Comparison of ENCODE assay signal across 9 cellular contexts in the genomic region with DNA sequence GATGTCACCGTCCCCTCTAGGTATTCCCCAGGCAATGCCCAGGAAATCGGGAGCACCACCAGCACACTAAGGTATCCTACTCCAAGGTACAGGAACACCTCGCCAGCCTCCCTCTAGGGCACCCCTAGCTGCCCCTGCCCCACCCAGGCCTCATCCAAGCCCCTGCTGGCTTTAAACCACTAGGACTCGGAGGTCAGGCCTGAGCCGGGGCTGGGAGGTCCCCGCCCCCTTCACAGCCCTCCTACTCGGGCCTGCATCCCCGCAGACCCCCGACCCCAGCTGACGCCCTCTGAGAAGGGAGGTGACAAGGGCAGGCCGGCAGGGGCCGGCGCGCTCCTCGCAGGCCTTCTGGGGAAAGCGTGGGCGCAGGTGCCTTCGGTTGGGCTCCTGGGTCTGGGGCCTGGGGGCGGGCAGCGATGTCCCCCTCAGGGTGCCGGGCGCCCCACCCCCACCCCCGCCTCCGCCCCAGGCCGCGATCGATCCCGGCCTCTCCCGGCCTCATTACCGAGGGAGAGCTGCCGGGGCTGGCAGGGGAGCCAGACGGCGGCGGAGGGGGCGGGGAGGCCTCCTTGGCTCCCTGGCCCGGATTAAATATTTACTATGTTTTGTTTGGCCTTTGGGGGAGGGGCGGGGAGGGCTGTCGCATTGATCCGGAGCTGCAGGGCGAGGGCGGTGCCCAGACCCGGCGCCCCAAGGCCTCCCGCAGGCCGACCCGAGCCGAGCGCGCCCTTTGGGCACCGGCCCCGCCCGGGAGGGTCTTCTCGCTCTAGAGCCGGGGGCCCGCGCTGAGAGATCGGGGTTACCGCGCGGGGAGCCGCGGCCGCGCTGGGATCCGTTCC. TPM values are rescaled to one million over a fixed set of nuclear protein-coding genes. Genes with fewer than 3 reads are reported as not detected.
DNase-seq lines count a peak whose midpoint lies in the region; ATAC-seq and TF ChIP-seq lines count a peak whose summit lies in the region.
"Had no signal": no experiment of that assay in that cellular context is flagged by ENCODE, and none has a peak within 500 bp of the region (broad histone marks: within the 10 kb centered on the region; RNA-seq: fewer than 3 reads in every experiment).

No MANE protein-coding gene starts in this region.

- H3K27ac ChIP-seq in HUES64 (ENCODE audit: low read depth, low read length) = no peak overlapping the region
- peak overlapping the region; percentile 91 to 94 (median 94) for H3K27ac ChIP-seq in body of pancreas
- peak overlapping the region; percentile 77 to 79 for H3K27ac ChIP-seq in testis

- H3K4me3 ChIP-seq in HUES64 (ENCODE audit: low read length) (peak overlapping the region; percentile 54), body of pancreas (peak overlapping the region in 1 of 2 donors; percentile 36), testis (peak overlapping the region; percentile 51 to 66)

- H3K9me3 ChIP-seq in HUES64 (ENCODE audit: insufficient read depth, low read depth, low read length) (no peaks in the 10 kb centered on the region), body of pancreas (no peaks in the 10 kb centered on the region), testis (no peaks in the 10 kb centered on the region)

- TF ChIP-seq CTCF in body of pancreas (IDR thresholded peaks at IDR 0.05) (peak in 1 of 7 experiments; percentile 19), testis (IDR thresholded peaks at IDR 0.05) (no peak)

- TF ChIP-seq POLR2A in body of pancreas (IDR thresholded peaks at IDR 0.05) (peak; percentile 66 to 74 (median 74)), testis (IDR thresholded peaks at IDR 0.05) (no peak)

- 3% methylated on average over 58 of the region's 65 CpGs for WGBS in HUES64
- WGBS in body of pancreas, 2 donors = 0 to 6% methylated on average over 9 to 46 of the region's 65 CpGs
- WGBS in testis, 2 donors = 11 to 40% methylated on average over 2 to 57 of the region's 65 CpGs

- peak; percentile 95 to 97 (median 96) for DNase-seq in body of pancreas
- peak; percentile 63 to 88 for DNase-seq in left colon
- peak; percentile 56 for DNase-seq in testis
- no peak for DNase-seq in DMS 273 treated with DMSO at 0.1 percent for 48 hours (lab: John Stamatoyannopoulos, UW)
- no peak for DNase-seq in activated T-cell treated with anti-CD3 and anti-CD28 coated beads, Interleukin-2, amount 50 U/mL, for 48 hours
- DNase-seq: hypothalamus, MV-4-11 had no signal

- H3K4me1 ChIP-seq in HUES64 (ENCODE audit: insufficient read depth, low read length) = peaks cover 21% of the 10 kb centered on the region
- peaks cover 61% of the 10 kb centered on the region for H3K4me1 ChIP-seq in body of pancreas
- H3K4me1 ChIP-seq in testis = peaks cover 57% of the 10 kb centered on the region

- H3K36me3 ChIP-seq in HUES64 (ENCODE audit: insufficient read depth, low read length) (no peaks in the 10 kb centered on the region), body of pancreas (replicated peaks in 1 of 2; ENCODE audit: insufficient read depth in 1 of 2, low read depth in 2 of 2) (no peaks in the 10 kb centered on the region), testis (ENCODE audit: low read depth, missing control alignments) (no peaks in the 10 kb centered on the region)

- ATAC-seq in body of pancreas = peak; percentile 86
- ATAC-seq in left colon = peak; percentile 82
- no peak for ATAC-seq in GM18511 (IDR thresholded peaks at IDR 0.05; ENCODE audit: unreplicated experiment)

- intact Hi-C loops in body of pancreas (cut with DNase I) = no loop called here
- intact Hi-C loops in left colon (cut with DNase I, micrococcal nuclease) = no loop called here
- intact Hi-C loops in testis (cut with DNase I; ENCODE audit: low total_unique reads) = no loop called here

- H3K9ac ChIP-seq in HUES64 (ENCODE audit: low read depth, low read length) = peak overlapping the region; percentile 50; the same call in 1 of the 2 replicates

- peaks cover 49% of the 10 kb centered on the region for H3K27me3 ChIP-seq in HUES64 (ENCODE audit: insufficient read depth, low read length)
- no peaks in the 10 kb centered on the region for H3K27me3 ChIP-seq in body of pancreas
- H3K27me3 ChIP-seq in testis = no peaks in the 10 kb centered on the region

RNA-seq across cellular contexts. Expression of a gene that starts 27.3 kb away (rescaled TPM):
- 0.30 TPM for polyA plus RNA-seq in HUES64 (2013, experiment 1 of 2)
- 0.57 TPM for polyA plus RNA-seq in HUES64 (2013, experiment 2 of 2)
- 1 to 10 TPM; 3.1 to 3.6 TPM for total RNA-seq in body of pancreas
- total RNA-seq in left colon = under 1 TPM; 0.15 to 0.36 TPM
- 1 to 10 TPM; 1.7 to 1.8 TPM for total RNA-seq in testis
- polyA plus RNA-seq in testis (ENCODE audit: insufficient read depth, low read depth, low replicate concordance) = 1.8 TPM

RNA-seq across cellular contexts. Expression of a gene that starts 32.1 kb away (rescaled TPM):
- 16.1 TPM for polyA plus RNA-seq in HUES64 (2013, experiment 1 of 2)
- polyA plus RNA-seq in HUES64 (2013, experiment 2 of 2) = 17.9 TPM
- total RNA-seq in body of pancreas = 10 to 100 TPM; 34.8 to 77.8 TPM
- 10 to 100 TPM; 31.2 to 35.1 TPM for total RNA-seq in left colon
- 10 to 100 TPM; 91.9 to 93.3 TPM for total RNA-seq in testis
- polyA plus RNA-seq in testis (ENCODE audit: insufficient read depth, low read depth, low replicate concordance) = 32.6 TPM

RNA-seq across cellular contexts. Expression of a gene that starts 44.0 kb away (rescaled TPM):
- 24.9 TPM for polyA plus RNA-seq in HUES64 (2013, experiment 1 of 2)
- 23.5 TPM for polyA plus RNA-seq in HUES64 (2013, experiment 2 of 2)
- total RNA-seq in body of pancreas = 10 to 100 TPM; 17.1 to 36.3 TPM
- total RNA-seq in left colon = 10 to 100 TPM; 39.2 to 39.7 TPM
- total RNA-seq in testis = 10 to 100 TPM; 46.3 to 55.1 TPM
- 46.3 TPM for polyA plus RNA-seq in testis (ENCODE audit: insufficient read depth, low read depth, low replicate concordance)

RNA-seq across cellular contexts. Expression of a gene that starts 57.1 kb away (rescaled TPM):
- polyA plus RNA-seq in HUES64 (2013, experiment 1 of 2) = 0.15 TPM
- polyA plus RNA-seq in HUES64 (2013, experiment 2 of 2) = 0.32 TPM
- total RNA-seq in body of pancreas (10 to 100 TPM in 1 of 2 donors, 1 to 10 TPM in 1; 9.6 to 18.1 TPM), left colon (10 to 100 TPM in 1 of 2 donors, 1 to 10 TPM in 1; 4.8 to 12.8 TPM), testis (10 to 100 TPM; 36.1 to 38.4 TPM)
- 8.7 TPM for polyA plus RNA-seq in testis (ENCODE audit: insufficient read depth, low read depth, low replicate concordance)

Comparison
In these comparisons a context has a peak if more than half of its experiments do, and no peak if none do; other contexts are left out.
1. DNase-seq: peak in body of pancreas (4 of 4), left colon (2 of 2) and testis (single experiment); none in DMS 273 treated with DMSO at 0.1 percent for 48 hours (single experiment) and activated T-cell treated with anti-CD3 and anti-CD28 coated beads, Interleukin-2, amount 50 U/mL, for 48 hours (0 of 2).